ENCODE assay signal across 21 cellular contexts in genomic region chr12:38838211-38838850, GRCh38.
A peak's percentile ranks its signal among the peaks of the same experiment; 100 is the strongest.
DNase-seq lines count a peak whose midpoint lies in the region; ATAC-seq, FAIRE-seq and TF ChIP-seq lines count a peak whose summit lies in the region.
"Had no signal": no experiment of that assay in that cellular context is flagged by ENCODE, and none has a peak within 500 bp of the region (broad histone marks: within the 10 kb centered on the region; RNA-seq: fewer than 3 reads in every experiment).

No MANE protein-coding gene starts in this region.

- H3K9ac ChIP-seq in GM12878 (ENCODE audit: control insufficient read depth, insufficient read depth, low read length), result no peak overlapping the region
- H3K9ac ChIP-seq: GM23248 had no signal

- RAD21 ChIA-PET in GM12878 (lab: Charles Lee; ENCODE audit: unreplicated experiment), result interaction anchor here (1.0 to 2.2 kb wide), 5 partner anchors 9 to 66 kb away, joined by 3 to 9 read pairs (median 5); no protein-coding TSS in a partner anchor

- in situ Hi-C loops in GM12878 (cut with MboI) (no loop called here), transverse colon (cut with MboI; ENCODE audit: low pct_ligation_motif_present in 1 of 4, low pct_unique_long_range_greater_than_20kb in 1 of 4, low sequenced_read_pairs in 3 of 4) (no loop called here)

- no peaks in the 10 kb centered on the region for H4K20me1 ChIP-seq in GM12878 (ENCODE audit: control insufficient read depth, insufficient read depth)

- H3K27ac Mint-ChIP-seq in stimulated activated naive CD8-positive, alpha-beta T cell treated with anti-CD3 and anti-CD28 coated beads, Interleukin-15, Interleukin-2, amounts not matched to agents 100 ng/mL and 50 ng/mL, for 24 hours, result peak overlapping the region; percentile 17
- H3K27ac Mint-ChIP-seq in activated CD4-positive, alpha-beta memory T cell treated with anti-CD3 and anti-CD28 coated beads for 36 hours, result no peak overlapping the region
- H3K27ac Mint-ChIP-seq in CD4-positive, alpha-beta T cell, result no peak overlapping the region
- H3K27ac Mint-ChIP-seq: CD8-positive, alpha-beta T cell had no signal

- H3K4me2 ChIP-seq in GM12878 (ENCODE audit: control insufficient read depth, insufficient read depth), result no peak overlapping the region

- H3K4me1 ChIP-seq in GM12878 (ENCODE audit: control insufficient read depth, insufficient read depth, low read length) (no peaks in the 10 kb centered on the region), transverse colon (peaks cover 0 to 28% (median 14%) of the 10 kb centered on the region in 4 donors)

- TF ChIP-seq POLR2A in GM12878 (IDR thresholded peaks at IDR 0.05; ENCODE audit: low read depth, low read length), result no peak
- TF ChIP-seq POLR2A in transverse colon (IDR thresholded peaks at IDR 0.05), result no peak

- no peaks in the 10 kb centered on the region for H3K27me3 Mint-ChIP-seq in stimulated activated naive CD8-positive, alpha-beta T cell treated with anti-CD3 and anti-CD28 coated beads, Interleukin-15, Interleukin-2, amounts not matched to agents 100 ng/mL and 50 ng/mL, for 24 hours
- no peaks in the 10 kb centered on the region for H3K27me3 Mint-ChIP-seq in activated CD4-positive, alpha-beta memory T cell treated with anti-CD3 and anti-CD28 coated beads for 36 hours
- no peaks in the 10 kb centered on the region for H3K27me3 Mint-ChIP-seq in CD4-positive, alpha-beta T cell

- SMC1A ChIA-PET in GM12878 (lab: Charles Lee; ENCODE audit: uncharacterized antibody, unreplicated experiment), result interaction anchor here (0.6 to 1.7 kb wide), 15 partner anchors 9 to 422 kb away, joined by 3 to 8 read pairs (median 3); no protein-coding TSS in a partner anchor

- no peaks in the 10 kb centered on the region; the same call in 1 of the 2 replicates for H3K79me2 ChIP-seq in GM12878 (ENCODE audit: control insufficient read depth, insufficient read depth, low read length)

- TF ChIP-seq CTCF in GM12878 (IDR thresholded peaks at IDR 0.05 in 2 of 3, conservative IDR thresholded peaks at IDR 0.05 in 1 of 3; ENCODE audit: control insufficient read depth in 2 of 3, extremely low read depth in 1 of 3, insufficient read depth in 1 of 3, low read depth in 3 of 3, low read length in 3 of 3), result no peak
- no peak for TF ChIP-seq CTCF in transverse colon (IDR thresholded peaks at IDR 0.05)
- TF ChIP-seq CTCF in CD4-positive, alpha-beta T cell (IDR thresholded peaks at IDR 0.05), result no peak

- peaks cover 3% of the 10 kb centered on the region for H3K36me3 Mint-ChIP-seq in stimulated activated naive CD8-positive, alpha-beta T cell treated with anti-CD3 and anti-CD28 coated beads, Interleukin-15, Interleukin-2, amounts not matched to agents 100 ng/mL and 50 ng/mL, for 24 hours (ENCODE audit: low read depth)
- H3K36me3 Mint-ChIP-seq in activated CD4-positive, alpha-beta memory T cell treated with anti-CD3 and anti-CD28 coated beads for 36 hours, result peaks cover 4% of the 10 kb centered on the region
- H3K36me3 Mint-ChIP-seq in CD4-positive, alpha-beta T cell (ENCODE audit: low read depth), result no peaks in the 10 kb centered on the region
- H3K36me3 Mint-ChIP-seq: CD8-positive, alpha-beta T cell had no signal

- peaks cover 3% of the 10 kb centered on the region for H3K9me3 Mint-ChIP-seq in stimulated activated naive CD8-positive, alpha-beta T cell treated with anti-CD3 and anti-CD28 coated beads, Interleukin-15, Interleukin-2, amounts not matched to agents 100 ng/mL and 50 ng/mL, for 24 hours
- peaks cover 3% of the 10 kb centered on the region for H3K9me3 Mint-ChIP-seq in activated CD4-positive, alpha-beta memory T cell treated with anti-CD3 and anti-CD28 coated beads for 36 hours
- no peaks in the 10 kb centered on the region for H3K9me3 Mint-ChIP-seq in CD4-positive, alpha-beta T cell

- H3K9me3 ChIP-seq in GM12878 (replicated peaks; ENCODE audit: control insufficient read depth, insufficient read depth, low read length) (no peaks in the 10 kb centered on the region; the same call in 2 of the 3 replicates), transverse colon (no peaks in the 10 kb centered on the region)
- H3K9me3 ChIP-seq in CD4-positive, alpha-beta T cell (ENCODE audit: control insufficient read depth, low read length), result no peaks in the 10 kb centered on the region

- FAIRE-seq in GM12878 (lab: Jason Lieb, UNC), result no peak
- FAIRE-seq: A204.1, GM19239 had no signal

- H3K4me1 Mint-ChIP-seq in stimulated activated naive CD8-positive, alpha-beta T cell treated with anti-CD3 and anti-CD28 coated beads, Interleukin-15, Interleukin-2, amounts not matched to agents 100 ng/mL and 50 ng/mL, for 24 hours (ENCODE audit: low read depth), result no peaks in the 10 kb centered on the region
- H3K4me1 Mint-ChIP-seq in activated CD4-positive, alpha-beta memory T cell treated with anti-CD3 and anti-CD28 coated beads for 36 hours (ENCODE audit: low read depth), result no peaks in the 10 kb centered on the region
- no peaks in the 10 kb centered on the region for H3K4me1 Mint-ChIP-seq in CD4-positive, alpha-beta T cell (ENCODE audit: low read depth)

- H2AFZ ChIP-seq in GM12878 (ENCODE audit: control insufficient read depth, low read depth, low read length), result no peak overlapping the region
- H2AFZ ChIP-seq: GM23248 had no signal

- POLR2A ChIA-PET in GM12878 (lab: Charles Lee), result interaction anchor here (1.0 kb wide), 1 partner anchor 48 kb away, joined by 3 read pairs; no protein-coding TSS in a partner anchor
- POLR2A ChIA-PET in activated CD4-positive, alpha-beta memory T cell treated with anti-CD3 and anti-CD28 coated beads for 36 hours (lab: Charles Lee), result no interaction called here
- POLR2A ChIA-PET in CD4-positive, alpha-beta T cell (lab: Charles Lee), result no interaction called here

- TF ChIP-seq EP300 in GM12878 (IDR thresholded peaks at IDR 0.05; ENCODE audit: borderline replicate concordance in 1 of 2, control insufficient read depth in 1 of 2, low read depth in 2 of 2, low read length in 2 of 2) (no peak), transverse colon (IDR thresholded peaks at IDR 0.05; ENCODE audit: low read depth) (no peak)

- DNase-seq in stimulated activated naive CD8-positive, alpha-beta T cell treated with anti-CD3 and anti-CD28 coated beads, Interleukin-15, Interleukin-2, amounts not matched to agents 100 U/mL and 50 U/mL, for 24 hours, result no peak
- DNase-seq in GM12878 (ENCODE audit: low read depth, low spot score), result no peak
- peak; percentile 5 for DNase-seq in kidney tubule cell (ENCODE audit: low spot score)
- peak; percentile 43 for DNase-seq in transverse colon
- no peak for DNase-seq in activated CD4-positive, alpha-beta memory T cell treated with anti-CD3 and anti-CD28 coated beads for 36 hours
- no peak for DNase-seq in CD4-positive, alpha-beta T cell
- DNase-seq: CD8-positive, alpha-beta T cell; DND-41; GM23248; HCEC 1CT; NCI-H1417; NCI-H187 treated with DMSO at 0.1 percent for 48 hours; NCI-H226; NCI-H524; RPMI8226; SIG-M5 had no signal

- no peak overlapping the region for H3K4me3 ChIP-seq in GM12878
- H3K4me3 ChIP-seq in transverse colon, result no peak overlapping the region
- H3K4me3 ChIP-seq: GM23248 had no signal

- TF ChIP-seq RAD21 in GM12878 (IDR thresholded peaks at IDR 0.05; ENCODE audit: insufficient read depth, low read depth, low read length), result no peak

- H3K36me3 ChIP-seq in GM12878 (ENCODE audit: control insufficient read depth in 2 of 2, insufficient read depth in 2 of 2, low read length in 1 of 2) (peaks cover 0 to 7% of the 10 kb centered on the region in 2 experiments; a peak in 1 of 4 replicates), transverse colon (no peaks in the 10 kb centered on the region)

- H3K27me3 ChIP-seq in GM12878 (replicated peaks in 1 of 2; ENCODE audit: control insufficient read depth in 2 of 2, insufficient read depth in 2 of 2, low read length in 1 of 2) (no peaks in the 10 kb centered on the region), transverse colon (no peaks in the 10 kb centered on the region)
- no peaks in the 10 kb centered on the region for H3K27me3 ChIP-seq in CD4-positive, alpha-beta T cell (ENCODE audit: control insufficient read depth, insufficient read depth, low read length)

- intact Hi-C loops in GM12878 (cut with micrococcal nuclease; ENCODE audit: unreplicated experiment) (no loop called here), transverse colon (cut with DNase I; ENCODE audit: low total_unique reads) (no loop called here)
- intact Hi-C loops in activated CD4-positive, alpha-beta memory T cell treated with anti-CD3 and anti-CD28 coated beads for 36 hours (cut with micrococcal nuclease), result no loop called here
- intact Hi-C loops in CD4-positive, alpha-beta T cell (cut with DNase I, micrococcal nuclease), result no loop called here

- no TSS peak for BruUV-seq in GM12878 (replicated peaks; lab: Mats Ljungman, UMichigan)

- H3K4me3 Mint-ChIP-seq in stimulated activated naive CD8-positive, alpha-beta T cell treated with anti-CD3 and anti-CD28 coated beads, Interleukin-15, Interleukin-2, amounts not matched to agents 100 ng/mL and 50 ng/mL, for 24 hours, result no peak overlapping the region
- no peak overlapping the region for H3K4me3 Mint-ChIP-seq in activated CD4-positive, alpha-beta memory T cell treated with anti-CD3 and anti-CD28 coated beads for 36 hours
- H3K4me3 Mint-ChIP-seq in CD4-positive, alpha-beta T cell, result no peak overlapping the region
- H3K4me3 Mint-ChIP-seq: CD8-positive, alpha-beta T cell had no signal

- 45% methylated on average over 1 of the region's 1 CpG for WGBS in GM12878 (ENCODE audit: insufficient coverage, insufficient replicate concordance, low lambda C conversion rate, missing lambda C conversion rate)
- WGBS in transverse colon (ENCODE audit: low coverage in 1 of 2), 2 donors, result 42 to 50% methylated on average over 1 of the region's 1 CpG

- CTCF ChIA-PET in GM12878 (lab: Yijun Ruan, JAX), result interaction anchor here (0.9 to 2.4 kb wide), 4 partner anchors 8 to 68 kb away, joined by 3 to 9 read pairs (median 6); partner anchors contain the start of gene CPNE8
- CTCF ChIA-PET in activated CD4-positive, alpha-beta memory T cell treated with anti-CD3 and anti-CD28 coated beads for 36 hours (lab: Charles Lee), result no interaction called here
- CTCF ChIA-PET in CD4-positive, alpha-beta T cell (lab: Charles Lee), result no interaction called here

- no peak for ATAC-seq in stimulated activated naive CD8-positive, alpha-beta T cell treated with anti-CD3 and anti-CD28 coated beads, Interleukin-15, Interleukin-2, amounts not matched to agents 100 U/mL and 50 U/mL, for 24 hours
- peak; percentile 28 for ATAC-seq in GM12878
- ATAC-seq in HG03139 (IDR thresholded peaks at IDR 0.05; ENCODE audit: unreplicated experiment), result no peak
- ATAC-seq in CD4-positive, alpha-beta T cell (ENCODE audit: poor library complexity), result no peak
- ATAC-seq: CD8-positive, alpha-beta T cell; SK-N-SH treated with all-trans-retinoic acid at 6 μM for 48 hours had no signal

- H3K27ac ChIP-seq in GM12878 (ENCODE audit: control insufficient read depth, insufficient read depth) (no peak overlapping the region), transverse colon (peak overlapping the region; percentile 43 to 71 (median 56))
- no peak overlapping the region for H3K27ac ChIP-seq in CD4-positive, alpha-beta T cell (ENCODE audit: low read depth, low read length)
- H3K27ac ChIP-seq: GM23248 had no signal

Comparison
In these comparisons a context has a peak if more than half of its experiments do, and no peak if none do; other contexts are left out.
1. DNase-seq: peak in kidney tubule cell (single experiment) and transverse colon (single experiment); none in stimulated activated naive CD8-positive, alpha-beta T cell treated with anti-CD3 and anti-CD28 coated beads, Interleukin-15, Interleukin-2, amounts not matched to agents 100 U/mL and 50 U/mL, for 24 hours (single experiment), GM12878 (single experiment), activated CD4-positive, alpha-beta memory T cell treated with anti-CD3 and anti-CD28 coated beads for 36 hours (single experiment) and CD4-positive, alpha-beta T cell (0 of 10).
2. H3K27ac ChIP-seq: peak in transverse colon (4 of 4); none in GM12878 (single experiment) and CD4-positive, alpha-beta T cell (single experiment).